Comparison of ENCODE assay signal across 24 cellular contexts in the genomic region with DNA sequence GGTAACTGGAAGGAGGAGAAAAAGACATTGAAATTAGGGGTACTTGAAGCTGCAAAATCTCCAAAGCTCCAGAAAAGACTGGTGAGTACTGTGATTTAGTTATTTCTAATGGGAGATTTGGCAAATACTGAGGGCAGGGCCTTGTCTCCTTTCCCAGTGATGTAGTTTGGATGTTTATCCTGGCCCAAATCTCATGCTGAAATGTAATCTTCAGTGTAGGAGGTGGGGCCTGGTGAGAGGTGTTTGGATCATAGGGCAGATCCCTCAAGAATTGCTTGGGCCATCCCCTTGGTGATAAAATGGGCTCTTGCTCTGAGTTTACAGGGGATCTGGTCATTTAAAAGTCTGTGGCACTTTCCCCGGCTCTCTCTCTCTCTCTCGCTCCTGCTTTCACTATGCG. TPM values are rescaled to one million over a fixed set of nuclear protein-coding genes. Genes with fewer than 3 reads are reported as not detected.
"Had no signal": no experiment of that assay in that cellular context is flagged by ENCODE, and none has a peak within 500 bp of the region (broad histone marks: within the 10 kb centered on the region; RNA-seq: fewer than 3 reads in every experiment).

No MANE protein-coding gene starts in this region.

- DNase-seq: activated CD4-positive, alpha-beta T cell treated with anti-CD3 and anti-CD28 coated beads, Interleukin-2, amount 10 ng/mL, durations not matched to agents 7 days and 5 days; activated CD8-positive, alpha-beta memory T cell treated with anti-CD3 and anti-CD28 coated beads, Interleukin-2, amount 10 ng/mL, durations not matched to agents 7 days and 5 days; activated CD8-positive, alpha-beta T cell treated with anti-CD3 and anti-CD28 coated beads for 36 hours; activated effector memory CD4-positive, alpha-beta T cell treated with anti-CD3 and anti-CD28 coated beads, Interleukin-2, amount 50 U/mL, for 16 hours; activated naive CD4-positive, alpha-beta T cell treated with anti-CD3 and anti-CD28 coated beads, Interleukin-2, amount 10 ng/mL, durations not matched to agents 7 days and 5 days; activated T-cell treated with anti-CD3 and anti-CD28 coated beads for 4 hours; amygdala; body of pancreas; dermis blood vessel endothelial cell; effector memory CD4-positive, alpha-beta T cell; heart right ventricle; islet precursor cell; left colon; lower lobe of right lung; natural killer cell; stimulated activated CD4-positive, alpha-beta T cell treated with anti-CD3 and anti-CD28 coated beads, Interleukin-1b, Interleukin-23, amount 100 ng/mL, for 48 hours; T-cell had no signal

- H3K4me3 ChIP-seq: body of pancreas, cardiac muscle cell, heart right ventricle, lower lobe of right lung, prostate gland, right atrium auricular region, tibial artery had no signal

- H3K9me3 ChIP-seq: body of pancreas, lower lobe of right lung, prostate gland had no signal

- H3K27me3 ChIP-seq: cardiac muscle cell, heart right ventricle, right atrium auricular region, tibial artery had no signal

- H3K27ac ChIP-seq: body of pancreas, cardiac muscle cell, lower lobe of right lung, prostate gland, tibial artery, VCaP had no signal

- H3K36me3 ChIP-seq: cardiac muscle cell, heart right ventricle, lower lobe of right lung, prostate gland, right atrium auricular region, tibial artery had no signal

- H3K4me1 ChIP-seq: body of pancreas, lower lobe of right lung, prostate gland had no signal

- ATAC-seq: activated CD4-positive, CD25-positive, alpha-beta regulatory T cell treated with anti-CD3 and anti-CD28 coated beads, Interleukin-2, amount 50 U/mL, for 24 hours; activated CD8-positive, alpha-beta memory T cell treated with anti-CD3 and anti-CD28 coated beads, Interleukin-2, amount 10 ng/mL, durations not matched to agents 7 days and 5 days; activated CD8-positive, alpha-beta T cell treated with anti-CD3 and anti-CD28 coated beads for 36 hours; body of pancreas; left colon; lower lobe of right lung; natural killer cell; T-cell had no signal

RNA-seq across cellular contexts. Expression of a gene that starts 42.6 kb away (rescaled TPM):
- total RNA-seq: cardiac muscle cell, dermis blood vessel endothelial cell, osteocyte had no signal
